In genomic region chr10:68600041-68600778, GRCh38 we compare ENCODE assay signal across 1 cellular context.
A peak's percentile ranks its signal among the peaks of the same experiment; 100 is the strongest.
TF ChIP-seq lines count a peak whose summit lies in the region.

No MANE protein-coding gene starts in this region.

TF ChIP-seq in HepG2, 621 proteins besides CTCF, POLR2A, EP300 and RAD21 (continued from another document and continues in another):
- TF ChIP-seq ZNF180 (CRISPR knock-in tag; IDR thresholded peaks at IDR 0.05; ENCODE audit: borderline replicate concordance, low read depth) (no peak), ZBTB2 (CRISPR knock-in tag; IDR thresholded peaks at IDR 0.05; ENCODE audit: low read depth) (no peak), ZNF468 (CRISPR knock-in tag; IDR thresholded peaks at IDR 0.05) (no peak), TMF1 (CRISPR knock-in tag; IDR thresholded peaks at IDR 0.05; ENCODE audit: low read depth) (no peak), SIX1 (CRISPR knock-in tag; IDR thresholded peaks at IDR 0.05; ENCODE audit: borderline replicate concordance) (no peak), PAX8 (CRISPR knock-in tag; IDR thresholded peaks at IDR 0.05; ENCODE audit: borderline replicate concordance) (no peak), GLMP (CRISPR knock-in tag; IDR thresholded peaks at IDR 0.05; ENCODE audit: borderline replicate concordance) (no peak), HCFC1 (IDR thresholded peaks at IDR 0.05; ENCODE audit: low read depth, low read length) (no peak), ZNF530 (CRISPR knock-in tag; IDR thresholded peaks at IDR 0.05; ENCODE audit: low read depth) (no peak), ZNF282 (IDR thresholded peaks at IDR 0.05; ENCODE audit: partially characterized antibody) (no peak), TAF15 (IDR thresholded peaks at IDR 0.05; ENCODE audit: low read depth, low read length, poor library complexity, severe bottlenecking) (no peak), ZNF335 (CRISPR knock-in tag; IDR thresholded peaks at IDR 0.05) (no peak), ZBTB34 (CRISPR knock-in tag; IDR thresholded peaks at IDR 0.05) (peak; percentile 98), ZNF770 (CRISPR knock-in tag; IDR thresholded peaks at IDR 0.05) (no peak), ZNF704 (CRISPR knock-in tag; IDR thresholded peaks at IDR 0.05; ENCODE audit: borderline replicate concordance) (peak; percentile 34; the same call in 1 of the 2 replicates), ZFAT (CRISPR knock-in tag; conservative IDR thresholded peaks at IDR 0.05) (no peak), LCORL (IDR thresholded peaks at IDR 0.05) (peak; percentile 52; the same call in 1 of the 2 replicates), LCORL (CRISPR knock-in tag; IDR thresholded peaks at IDR 0.05) (peak; percentile 83), GABPA (IDR thresholded peaks at IDR 0.05; ENCODE audit: low read depth, low read length) (no peak), GABPA (CRISPR knock-in tag; IDR thresholded peaks at IDR 0.05; ENCODE audit: low read depth) (peak; percentile 53; the same call in 1 of the 2 replicates), ZNF75D (CRISPR knock-in tag; IDR thresholded peaks at IDR 0.05; ENCODE audit: borderline replicate concordance) (no peak), ZNF18 (CRISPR knock-in tag; IDR thresholded peaks at IDR 0.05; ENCODE audit: insufficient replicate concordance) (no peak), ZMYM3 (CRISPR knock-in tag; IDR thresholded peaks at IDR 0.05) (peak; percentile 97), REXO4 (CRISPR knock-in tag; IDR thresholded peaks at IDR 0.05; ENCODE audit: borderline replicate concordance) (no peak), ZSCAN5A (CRISPR knock-in tag; IDR thresholded peaks at IDR 0.05; ENCODE audit: borderline replicate concordance) (no peak; the same call in 1 of the 2 replicates), FOSL1 (CRISPR knock-in tag; IDR thresholded peaks at IDR 0.05; ENCODE audit: borderline replicate concordance) (no peak), EZH2 (conservative IDR thresholded peaks at IDR 0.05; ENCODE audit: low read depth, low read length) (no peak), ZBTB21 (CRISPR knock-in tag; IDR thresholded peaks at IDR 0.05) (no peak; the same call in 1 of the 2 replicates), ZNF34 (CRISPR knock-in tag; IDR thresholded peaks at IDR 0.05; ENCODE audit: borderline replicate concordance) (no peak), HOMEZ (CRISPR knock-in tag; IDR thresholded peaks at IDR 0.05; ENCODE audit: low read depth) (0 out of 2 replicates have a peak, but pooled peaks have one; percentile 53), USF2 (IDR thresholded peaks at IDR 0.05; ENCODE audit: low read depth, low read length) (no peak), USF2 (CRISPR knock-in tag; IDR thresholded peaks at IDR 0.05; ENCODE audit: borderline replicate concordance) (no peak), CREM (IDR thresholded peaks at IDR 0.05) (peak; percentile 13; the same call in 1 of the 2 replicates), CREM (CRISPR knock-in tag; IDR thresholded peaks at IDR 0.05) (no peak), RELA (CRISPR knock-in tag; IDR thresholded peaks at IDR 0.05) (peak; percentile 80; the same call in 1 of the 2 replicates), ZBTB25 (CRISPR knock-in tag; IDR thresholded peaks at IDR 0.05) (0 out of 2 replicates have a peak, but pooled peaks have one; percentile 26), NCOR1 (IDR thresholded peaks at IDR 0.05; ENCODE audit: borderline replicate concordance, low read length) (peak; percentile 15; the same call in 1 of the 2 replicates), ZFP91 (CRISPR knock-in tag; IDR thresholded peaks at IDR 0.05; ENCODE audit: borderline replicate concordance) (peak; percentile 69), ZBTB3 (CRISPR knock-in tag; IDR thresholded peaks at IDR 0.05; ENCODE audit: borderline replicate concordance, low read depth) (no peak), ARID3A (IDR thresholded peaks at IDR 0.05; ENCODE audit: low read depth, low read length) (peak; percentile 72; the same call in 1 of the 2 replicates), PHF5A (CRISPR knock-in tag; IDR thresholded peaks at IDR 0.05; ENCODE audit: low read depth, unreplicated experiment) (no peak)
